9 cellular contexts compared by ENCODE assay signal in the genomic region with DNA sequence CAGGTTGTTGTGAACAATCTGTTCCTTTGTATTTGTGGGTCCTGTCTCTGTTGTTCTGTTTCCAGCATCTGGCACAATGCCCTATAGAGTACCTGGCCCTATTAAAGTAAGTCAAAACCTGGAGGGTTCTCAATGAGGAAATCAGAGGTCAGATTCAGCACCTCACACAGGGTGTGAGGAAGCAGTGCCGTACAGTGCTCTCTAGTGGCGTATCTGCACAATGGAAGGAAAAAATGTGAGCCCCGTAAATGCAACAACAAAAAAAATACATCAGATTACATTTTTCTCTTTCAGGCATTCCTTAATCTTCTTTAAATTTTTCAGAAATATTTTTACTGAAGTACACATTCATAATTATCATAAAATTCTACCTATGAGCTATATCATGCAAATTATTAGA. TPM values are rescaled to one million over a fixed set of nuclear protein-coding genes. Genes with fewer than 3 reads are reported as not detected.
DNase-seq lines count a peak whose midpoint lies in the region; ATAC-seq, FAIRE-seq and TF ChIP-seq lines count a peak whose summit lies in the region.
"Not testable (repeated sequence)": the region's sequence is repeated elsewhere in the genome, so short reads cannot be mapped to it uniquely, and the experiment has no call there.
"Had no signal": no experiment of that assay in that cellular context is flagged by ENCODE, and none has a peak within 500 bp of the region (broad histone marks: within the 10 kb centered on the region; RNA-seq: fewer than 3 reads in every experiment).

No MANE protein-coding gene starts in this region.

- H2BK20ac ChIP-seq in H1 (ENCODE audit: low read length), result not testable (repeated sequence)

- TF ChIP-seq POLR2A in H1 (IDR thresholded peaks at IDR 0.05; ENCODE audit: control extremely low read depth in 1 of 2, low read depth in 2 of 2, low read length in 2 of 2); right lobe of liver (IDR thresholded peaks at IDR 0.05); thyroid gland (IDR thresholded peaks at IDR 0.05): not testable (repeated sequence)

- H3K4me1 ChIP-seq in H1 (replicated peaks in 1 of 4; ENCODE audit: control insufficient read depth in 3 of 4, insufficient read depth in 4 of 4, low read length in 3 of 4); right lobe of liver; thyroid gland: not testable (repeated sequence)

- H3K56ac ChIP-seq in H1 (replicated peaks; ENCODE audit: insufficient read length, low read depth, low read length), result not testable (repeated sequence)

- FAIRE-seq in H1 (lab: Jason Lieb, UNC), result not testable (repeated sequence)

- not testable (repeated sequence) for H2BK120ac ChIP-seq in H1 (replicated peaks; ENCODE audit: low read depth, low read length)

- CTCF ChIA-PET in H1 (lab: Charles Lee; ENCODE audit: partially characterized antibody), result interaction anchor here (0.6 to 1.6 kb wide), 3 partner anchors 63 to 641 kb away, joined by 3 to 5 read pairs (median 4); no protein-coding TSS in a partner anchor

- not testable (repeated sequence) for H3K79me1 ChIP-seq in H1 (ENCODE audit: low read depth, low read length)

- H3K36me3 ChIP-seq in WERI-Rb-1; H1 (ENCODE audit: control insufficient read depth in 2 of 4, insufficient read depth in 4 of 4, low read length in 3 of 4); right lobe of liver; thyroid gland: not testable (repeated sequence)

- H3K23ac ChIP-seq in H1 (ENCODE audit: insufficient read length), result not testable (repeated sequence)

- not testable (repeated sequence) for H3K79me2 ChIP-seq in H1 (ENCODE audit: control insufficient read depth in 1 of 2, insufficient read depth in 2 of 2, low read length in 2 of 2)

- H4K5ac ChIP-seq in H1 (ENCODE audit: insufficient read length, low read depth, low read length), result not testable (repeated sequence)

- H3K23me2 ChIP-seq in H1 (ENCODE audit: low read depth, low read length), result not testable (repeated sequence)

- not testable (repeated sequence) for H3K18ac ChIP-seq in H1 (ENCODE audit: extremely low read depth, low read length)

- not testable (repeated sequence) for H3K27me3 ChIP-seq in WERI-Rb-1 (ENCODE audit: insufficient read depth, low read depth, severe bottlenecking); H1 (replicated peaks in 1 of 4; ENCODE audit: control insufficient read depth in 3 of 4, extremely low read depth in 1 of 4, insufficient read depth in 3 of 4, low read length in 3 of 4); right lobe of liver; thyroid gland

- H2BK12ac ChIP-seq in H1 (ENCODE audit: low read depth, low read length), result not testable (repeated sequence)

- H3K4me3 ChIP-seq in WERI-Rb-1 (ENCODE audit: low read depth, low read length); H1 (ENCODE audit: extremely low read depth in 1 of 4, insufficient read depth in 2 of 4, low read depth in 3 of 4, low read length in 4 of 4); right lobe of liver; thyroid gland (replicated peaks in 1 of 3): not testable (repeated sequence)

- H3K4me2 ChIP-seq in H1 (ENCODE audit: insufficient read depth in 1 of 2, low read depth in 2 of 2, low read length in 2 of 2), result not testable (repeated sequence)

- POLR2A ChIA-PET in H1 (lab: Charles Lee; ENCODE audit: partially characterized antibody), result not testable (repeated sequence)

- peak; percentile 54 to 60 for TF ChIP-seq RAD21 in H1 (IDR thresholded peaks at IDR 0.05 in 1 of 2, conservative IDR thresholded peaks at IDR 0.05 in 1 of 2; ENCODE audit: low read depth in 2 of 2, low read length in 2 of 2)

- H3K9ac ChIP-seq in H1 (replicated peaks in 1 of 4; ENCODE audit: extremely low read depth in 1 of 4, low read depth in 3 of 4, low read length in 3 of 4), result not testable (repeated sequence)

- H2BK15ac ChIP-seq in H1 (ENCODE audit: low read length), result not testable (repeated sequence)

- H2BK5ac ChIP-seq in H1 (ENCODE audit: low read depth, low read length), result not testable (repeated sequence)

- ATAC-seq in GM21381 (IDR thresholded peaks at IDR 0.05; ENCODE audit: unreplicated experiment), result peak; percentile 56
- ATAC-seq in HG03066 (IDR thresholded peaks at IDR 0.05; ENCODE audit: low read depth, unreplicated experiment), result peak; percentile 42
- ATAC-seq in right lobe of liver, result peak; percentile 50 to 75 (median 62)

- H2AFZ ChIP-seq in H1 (ENCODE audit: low read length), result not testable (repeated sequence)

- TF ChIP-seq EP300 in H1 (IDR thresholded peaks at IDR 0.05; ENCODE audit: borderline replicate concordance in 1 of 2, low read depth in 2 of 2, low read length in 2 of 2), result not testable (repeated sequence)

- H3K14ac ChIP-seq in H1 (ENCODE audit: insufficient read length), result not testable (repeated sequence)

- 45% methylated on average over 3 of the region's 3 CpGs; no CpG with 5 or more reads in 1 of the 2 experiments for WGBS in H1 (ENCODE audit: extremely low coverage in 1 of 2, insufficient coverage in 1 of 2, insufficient read length in 1 of 2, insufficient replicate concordance in 2 of 2, low coverage in 1 of 2, low lambda C conversion rate in 2 of 2, missing lambda C conversion rate in 1 of 2), 2 experiments
- 8% methylated on average over 3 of the region's 3 CpGs for WGBS in right lobe of liver (ENCODE audit: insufficient coverage, low coverage, low lambda C conversion rate, missing lambda C conversion rate)
- WGBS in thyroid gland, 2 donors, result 16 to 21% methylated on average over 3 of the region's 3 CpGs

- intact Hi-C loops in right lobe of liver (cut with DNase I); thyroid gland (cut with DNase I): not testable (repeated sequence)

- H2AK5ac ChIP-seq in H1 (ENCODE audit: low read depth, low read length), result not testable (repeated sequence)

- not testable (repeated sequence) for H4K8ac ChIP-seq in H1 (ENCODE audit: extremely low read depth, insufficient read depth, low read length)

- not testable (repeated sequence) for H3K9me3 ChIP-seq in WERI-Rb-1 (ENCODE audit: severe bottlenecking); H1 (ENCODE audit: insufficient read depth in 2 of 2, low read depth in 1 of 2, low read length in 1 of 2); right lobe of liver; thyroid gland

- H3K27ac ChIP-seq in WERI-Rb-1; H1 (ENCODE audit: low read depth, low read length); right lobe of liver; thyroid gland: not testable (repeated sequence)

- not testable (repeated sequence) for H3K4ac ChIP-seq in H1 (replicated peaks; ENCODE audit: insufficient read length, low read depth, low read length)

- not testable (repeated sequence) for H4K20me1 ChIP-seq in H1 (replicated peaks in 1 of 2; ENCODE audit: control insufficient read depth in 1 of 2, insufficient read depth in 2 of 2, low read length in 2 of 2)

- TF ChIP-seq CTCF in WERI-Rb-1 (IDR thresholded peaks at IDR 0.05; ENCODE audit: low read depth, low read length) (peak; percentile 61; the same call in 1 of the 2 replicates), H1 (IDR thresholded peaks at IDR 0.05; ENCODE audit: control extremely low read depth in 1 of 3, insufficient read depth in 1 of 3, low read depth in 1 of 3, low read length in 3 of 3) (peak in 2 of 3 experiments; percentile 49 to 55; a peak in 3 of 4 replicates), right lobe of liver (IDR thresholded peaks at IDR 0.05) (peak in 3 of 4 donors; percentile 32 to 46 (median 41)), thyroid gland (IDR thresholded peaks at IDR 0.05) (peak in 2 of 6 experiments; percentile 9 to 53)

- DNase-seq in GDM1 (lab: John Stamatoyannopoulos, UW) (peak; percentile 52), NCI-H1105 treated with DMSO at 0.1 percent for 48 hours (lab: John Stamatoyannopoulos, UW) (peak; percentile 15), WERI-Rb-1 (peak; percentile 46), H1 (ENCODE audit: low read depth in 1 of 2, low spot score in 2 of 2) (peak in 1 of 2 experiments; percentile 1), right lobe of liver (peak in 1 of 3 donors; percentile 18), thyroid gland (peak; percentile 12 to 38)

- not testable (repeated sequence) for H4K91ac ChIP-seq in H1 (replicated peaks; ENCODE audit: insufficient read length, low read length)

RNA-seq across cellular contexts. Expression of a gene that starts 2.5 kb away (rescaled TPM):
- not detected in 2 replicates for total RNA-seq in H1 (2021; fragmentation: NEBNext Ultra II Directional; extraction: Animal tissue kit (Norgen Biotek cat#: 25700))
- not detected in 2 replicates for polyA plus RNA-seq in H1 (2011; rRNA removed)
- polyA plus RNA-seq in H1 (2011; cell fraction: cytosol; rRNA removed), result not detected
- polyA plus RNA-seq in H1 (2011; cell fraction: nucleus; rRNA removed), result not detected
- not detected in 4 replicates for polyA plus RNA-seq in H1 (2012, experiment 1 of 2)
- not detected for polyA plus RNA-seq in H1 (2012, experiment 2 of 2)
- not detected for polyA plus RNA-seq in H1 (2013, experiment 1 of 2)
- polyA plus RNA-seq in H1 (2013, experiment 2 of 2), result not detected
- not detected in 2 replicates for polyA minus RNA-seq in H1 (2011; rRNA and poly(A)+ RNA removed)
- polyA minus RNA-seq in H1 (2011; cell fraction: cytosol; rRNA and poly(A)+ RNA removed), result not detected
- not detected for polyA minus RNA-seq in H1 (2011; cell fraction: nucleus; rRNA and poly(A)+ RNA removed)
- total RNA-seq in right lobe of liver, result 1 to 10 TPM in 1 of 6 experiments, not detected in 5; 1.4 TPM
- 1 to 10 TPM in 1 of 4 donors, under 1 TPM in 2, not detected in 1; 0.40 to 1.1 (median 0.67) TPM for total RNA-seq in thyroid gland
- total RNA-seq: dermis microvascular lymphatic vessel endothelial cell had no signal
